ENCODE assay signal across 8 cellular contexts in genomic region chr7:55963584-55964168, GRCh38. TPM values are rescaled to one million over a fixed set of nuclear protein-coding genes. Genes with fewer than 3 reads are reported as not detected.
DNase-seq lines count a peak whose midpoint lies in the region; ATAC-seq and TF ChIP-seq lines count a peak whose summit lies in the region.

No MANE protein-coding gene starts in this region.

- H3K4me3 Mint-ChIP-seq in MCF 10A (ENCODE audit: unreplicated experiment): peak overlapping the region; percentile 65

- CTCF ChIA-PET in MCF 10A (lab: Yijun Ruan, JAX): interaction anchor here (0.6 to 2.5 kb wide), 38 partner anchors 8 to 1550 kb away, joined by 3 to 22 read pairs (median 4); partner anchors contain the start of gene CCT6A

- no peak for ATAC-seq in heart right ventricle
- ATAC-seq in upper lobe of right lung: no peak

- H3K9ac ChIP-seq in mucosa of rectum (ENCODE audit: low read depth in 1 of 2, low read length in 2 of 2): peak overlapping the region; percentile 76 to 90

- no peaks in the 10 kb centered on the region for H3K27me3 ChIP-seq in heart right ventricle
- H3K27me3 ChIP-seq in mucosa of rectum (ENCODE audit: control insufficient read depth in 2 of 2, insufficient read depth in 2 of 2, low read length in 2 of 2): no peaks in the 10 kb centered on the region
- H3K27me3 ChIP-seq in upper lobe of right lung: no peaks in the 10 kb centered on the region

- no peak for TF ChIP-seq CTCF in heart right ventricle (IDR thresholded peaks at IDR 0.05)
- TF ChIP-seq CTCF in MCF 10A (IDR thresholded peaks at IDR 0.05; ENCODE audit: unreplicated experiment): no peak
- TF ChIP-seq CTCF in upper lobe of right lung (IDR thresholded peaks at IDR 0.05): no peak

- H3K9me3 Mint-ChIP-seq in MCF 10A (ENCODE audit: unreplicated experiment): no peaks in the 10 kb centered on the region

- DNase-seq in heart right ventricle (no peak), cardiac septum (ENCODE audit: low spot score) (no peak), MCF 10A (ENCODE audit: unreplicated experiment) (no peak), upper lobe of right lung (no peak), NCI-H524 treated with DMSO at 0.1 percent for 48 hours (lab: John Stamatoyannopoulos, UW) (no peak), DMS53 (lab: John Stamatoyannopoulos, UW) (no peak), posterior cingulate gyrus (no peak)

- peak overlapping the region; percentile 81 to 99 (median 98) for H3K27ac ChIP-seq in heart right ventricle
- H3K27ac ChIP-seq in mucosa of rectum (ENCODE audit: low read depth in 2 of 2, low read length in 2 of 2): peak overlapping the region; percentile 82 to 93
- peak overlapping the region; percentile 92 for H3K27ac ChIP-seq in upper lobe of right lung

- BruUV-seq in MCF 10A (replicated peaks; lab: Mats Ljungman, UMichigan): no TSS peak

- no peaks in the 10 kb centered on the region for H3K27me3 Mint-ChIP-seq in MCF 10A (ENCODE audit: insufficient read depth, unreplicated experiment)

- H3K27ac Mint-ChIP-seq in MCF 10A (ENCODE audit: low read depth, unreplicated experiment): peak overlapping the region; percentile 75

- H3K4me3 ChIP-seq in heart right ventricle: peak overlapping the region in 9 of 10 donors; percentile 35 to 80 (median 62)
- H3K4me3 ChIP-seq in mucosa of rectum (ENCODE audit: low read length in 2 of 2): peak overlapping the region; percentile 62 to 73
- peak overlapping the region; percentile 60 for H3K4me3 ChIP-seq in upper lobe of right lung

- H3K9me3 ChIP-seq in heart right ventricle (no peaks in the 10 kb centered on the region), mucosa of rectum (ENCODE audit: control insufficient read depth in 2 of 2, low read length in 2 of 2) (no peaks in the 10 kb centered on the region), upper lobe of right lung (no peaks in the 10 kb centered on the region)

- H3K4me1 ChIP-seq in heart right ventricle (peaks cover 3 to 44% (median 28%) of the 10 kb centered on the region in 9 donors), mucosa of rectum (ENCODE audit: control insufficient read depth in 2 of 2, insufficient read depth in 2 of 2, low read length in 2 of 2) (peaks cover 4 to 10% of the 10 kb centered on the region in 2 donors), upper lobe of right lung (peaks cover 19% of the 10 kb centered on the region)

- peaks cover 25% of the 10 kb centered on the region for H3K4me1 Mint-ChIP-seq in MCF 10A (ENCODE audit: insufficient read depth, unreplicated experiment)

- H3K36me3 ChIP-seq in heart right ventricle: peaks cover 0 to 20% (median 0%) of the 10 kb centered on the region in 9 donors
- peaks cover 0 to 5% of the 10 kb centered on the region in 2 donors for H3K36me3 ChIP-seq in mucosa of rectum (ENCODE audit: control insufficient read depth in 2 of 2, insufficient read depth in 2 of 2, low read length in 2 of 2)
- no peaks in the 10 kb centered on the region for H3K36me3 ChIP-seq in upper lobe of right lung

- H3K36me3 Mint-ChIP-seq in MCF 10A (ENCODE audit: insufficient read depth, unreplicated experiment): peaks cover 3% of the 10 kb centered on the region

- 76 to 78% methylated on average over 15 of the region's 15 CpGs for WGBS in heart right ventricle, 2 donors

- POLR2A ChIA-PET in MCF 10A (lab: Yijun Ruan, JAX): interaction anchor here (0.6 to 4.2 kb wide), 11 partner anchors 8 to 322 kb away, joined by 3 to 40 read pairs (median 5); partner anchors contain the start of genes CCT6A, MRPS17 and PSPH

- intact Hi-C loops in heart right ventricle (cut with DNase I): loop anchor here in 6 of 10 donors (1.0 to 10.0 kb wide), 7 partner anchors 76 to 599 kb away; partner anchors contain the start of genes ZNF713 (in 3 of the 6), CCT6A (in 1 of the 6), LANCL2 (in 1 of the 6) and PSPH (in 1 of the 6)
- intact Hi-C loops in cardiac septum (cut with DNase I): loop anchor here (1.0 to 5.0 kb wide), 4 partner anchors 12 to 321 kb away; partner anchors contain the start of genes CCT6A, MRPS17, PSPH and ZNF713
- intact Hi-C loops in MCF 10A (cut with micrococcal nuclease): loop anchor here (1.0 to 2.0 kb wide), 2 partner anchors 111 to 323 kb away; no protein-coding TSS in a partner anchor
- intact Hi-C loops in upper lobe of right lung (cut with DNase I): no loop called here
- intact Hi-C loops in posterior cingulate gyrus (cut with DNase I): loop anchor here (2.0 kb wide), 1 partner anchor 77 kb away; the partner anchor contains the start of gene ZNF713

RNA-seq across cellular contexts. Expression of gene NIPSNAP2, which starts 0.7 kb away (rescaled TPM):
- total RNA-seq in heart right ventricle (100 to 1,000 TPM; 221 to 455 (median 348) TPM), cardiac septum (251 TPM), MCF 10A (2022) (57.9 and 62.8 TPM in 2 replicates), upper lobe of right lung (47.7 TPM)
- polyA plus RNA-seq in heart right ventricle: 100 to 1,000 TPM in 1 of 2 donors, 10 to 100 TPM in 1; 93.8 to 124 TPM

RNA-seq across cellular contexts. Expression of gene MRPS17, which starts 12.0 kb away (rescaled TPM):
- total RNA-seq in heart right ventricle (10 to 100 TPM; 15.9 to 23.1 (median 17.6) TPM), cardiac septum (13.4 TPM), MCF 10A (2022) (31.0 and 36.9 TPM in 2 replicates), upper lobe of right lung (12.6 TPM)
- 10 to 100 TPM; 15.9 to 23.6 TPM for polyA plus RNA-seq in heart right ventricle
